Comparison of ENCODE assay signal across 8 cellular contexts in the genomic region with DNA sequence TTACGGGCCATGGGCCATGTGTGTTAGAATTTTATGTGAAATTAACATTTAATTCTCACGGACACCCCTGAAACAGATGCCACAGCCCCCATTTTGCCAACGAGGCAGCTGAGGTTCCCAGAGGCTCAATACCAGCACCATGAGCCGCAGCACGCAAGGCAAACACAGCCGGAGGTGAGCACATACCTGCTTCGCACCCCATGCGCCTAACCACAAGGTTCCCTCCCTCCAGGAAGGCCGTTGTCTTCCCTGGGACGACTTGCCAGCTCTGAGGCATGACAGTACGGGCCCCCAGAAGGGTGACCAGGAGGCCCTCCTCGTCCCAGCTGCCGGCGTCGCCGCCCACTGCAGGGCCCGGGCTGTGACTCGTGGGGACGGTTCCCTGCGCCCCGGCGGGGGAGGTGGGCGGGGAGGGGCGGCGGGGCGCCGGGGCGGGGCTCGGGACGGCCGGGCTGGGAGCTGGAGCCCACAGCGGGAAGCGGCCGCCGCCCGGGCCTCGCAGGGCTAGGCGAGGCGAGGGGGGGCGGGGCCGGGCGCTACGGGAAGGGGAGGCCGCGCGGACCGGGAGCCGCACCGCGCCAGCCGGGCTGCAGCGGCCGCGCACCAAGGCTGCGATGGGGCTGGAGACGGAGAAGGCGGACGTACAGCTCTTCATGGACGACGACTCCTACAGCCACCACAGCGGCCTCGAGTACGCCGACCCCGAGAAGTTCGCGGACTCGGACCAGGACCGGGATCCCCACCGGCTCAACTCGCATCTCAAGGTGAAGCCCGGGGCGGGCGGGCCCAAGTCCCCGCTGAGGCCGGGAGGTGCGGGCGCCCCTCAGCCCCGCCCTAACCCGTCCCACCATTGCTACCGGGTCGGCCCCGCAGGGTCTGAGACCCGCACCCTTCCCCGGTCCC. TPM values are rescaled to one million over a fixed set of nuclear protein-coding genes. Genes with fewer than 3 reads are reported as not detected.
DNase-seq lines count a peak whose midpoint lies in the region; ATAC-seq and TF ChIP-seq lines count a peak whose summit lies in the region.

A gene with protein sequence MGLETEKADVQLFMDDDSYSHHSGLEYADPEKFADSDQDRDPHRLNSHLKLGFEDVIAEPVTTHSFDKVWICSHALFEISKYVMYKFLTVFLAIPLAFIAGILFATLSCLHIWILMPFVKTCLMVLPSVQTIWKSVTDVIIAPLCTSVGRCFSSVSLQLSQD (plus strand): TSS at position 571 of the 903 bp plus-strand sequence. CDS start 44 bp downstream, at position 615.

- H3K27ac ChIP-seq in ascending aorta (peak within 1 kb of the TSS; percentile 97 to 100), right atrium auricular region (peak within 1 kb of the TSS; percentile 98), prostate gland (peak within 1 kb of the TSS; percentile 84 to 89)

- H3K9me3 ChIP-seq in ascending aorta (no peaks in the 10 kb centered on the region), right atrium auricular region (no peaks in the 10 kb centered on the region), prostate gland (no peaks in the 10 kb centered on the region)

- peak; percentile 49 for ATAC-seq in GM21515 (IDR thresholded peaks at IDR 0.05; ENCODE audit: unreplicated experiment)

- H3K4me1 ChIP-seq in ascending aorta (peaks cover 0 to 13% of the 10 kb centered on the region in 2 donors), right atrium auricular region (peaks cover 0 to 30% of the 10 kb centered on the region in 2 donors), prostate gland (replicated peaks) (no peaks in the 10 kb centered on the region)

- H3K36me3 ChIP-seq in ascending aorta (no peaks in the 10 kb centered on the region), right atrium auricular region (no peaks in the 10 kb centered on the region), prostate gland (no peaks in the 10 kb centered on the region)

- H3K4me3 ChIP-seq in ascending aorta (peak within 1 kb of the TSS; percentile 77 to 87), right atrium auricular region (peak within 1 kb of the TSS; percentile 90 to 92), prostate gland (peak within 1 kb of the TSS; percentile 53 to 56)

- peak; percentile 48 for TF ChIP-seq POLR2A in prostate gland (IDR thresholded peaks at IDR 0.05)

- intact Hi-C loops in ascending aorta (cut with DNase I): loop anchor here (1.0 to 2.0 kb wide), 3 partner anchors 26 to 145 kb away; a partner anchor contains a TSS
- intact Hi-C loops in prostate gland (cut with DNase I): no loop called here

- WGBS in prostate gland: 5% methylated on average over 39 of the region's 85 CpGs

- in situ Hi-C loops in G401 (cut with HindIII; ENCODE audit: low sequenced_read_pairs): no loop called here

- TF ChIP-seq CTCF in ascending aorta (IDR thresholded peaks at IDR 0.05): no peak
- no peak for TF ChIP-seq CTCF in right atrium auricular region (IDR thresholded peaks at IDR 0.05)
- no peak for TF ChIP-seq CTCF in prostate gland (IDR thresholded peaks at IDR 0.05)

- DNase-seq in COLO668 (lab: John Stamatoyannopoulos, UW; ENCODE audit: unreplicated experiment) (peak; percentile 78), NCI-H510A treated with DMSO at 0.1 percent for 48 hours (lab: John Stamatoyannopoulos, UW) (peak; percentile 29), ascending aorta (ENCODE audit: low spot score in 2 of 2) (peak; percentile 13 to 86), right atrium auricular region (ENCODE audit: low spot score) (peak; percentile 72), prostate gland (ENCODE audit: low spot score) (peak; percentile 65), cortex of kidney (lab: John Stamatoyannopoulos, UW) (no peak), G401 (ENCODE audit: low spot score) (no peak)

- H3K27me3 ChIP-seq in ascending aorta: no peaks in the 10 kb centered on the region
- H3K27me3 ChIP-seq in right atrium auricular region: no peaks in the 10 kb centered on the region
- no peaks in the 10 kb centered on the region for H3K27me3 ChIP-seq in prostate gland (replicated peaks; ENCODE audit: insufficient read depth)

RNA-seq across cellular contexts. Expression of the gene that starts here (rescaled TPM):
- total RNA-seq in ascending aorta: 92.6 TPM
- 100 to 1,000 TPM; 180 to 278 TPM for total RNA-seq in right atrium auricular region
- 10 to 100 TPM; 23.2 to 49.6 TPM for total RNA-seq in prostate gland
- not detected in 2 replicates for total RNA-seq in G401 (2014; rRNA removed; shearing (Covaris generic))

Comparison
In these comparisons a context has a peak if more than half of its experiments do, and no peak if none do; other contexts are left out.
1. RNA of the gene that starts here (total RNA-seq): 180 to 278 TPM in right atrium auricular region, 92.6 TPM in ascending aorta (single experiment) and 23.2 to 49.6 TPM in prostate gland; not detected in G401; every median in the first group is over 10 times any median in the second.
2. DNase-seq: peak in COLO668 (single experiment), NCI-H510A treated with DMSO at 0.1 percent for 48 hours (single experiment), ascending aorta (2 of 2), right atrium auricular region (single experiment) and prostate gland (single experiment); none in cortex of kidney (single experiment) and G401 (single experiment).
3. Peak in every context shown above with its lines, with median percentiles within 50 percentile points of each other: H3K27ac ChIP-seq and H3K4me3 ChIP-seq.